In genomic region chr5:1633605-1634336, GRCh38 we compare ENCODE assay signal across 8 cellular contexts.
DNase-seq lines count a peak whose midpoint lies in the region; ATAC-seq, FAIRE-seq and TF ChIP-seq lines count a peak whose summit lies in the region.

No MANE protein-coding gene starts in this region.

- DNase-seq in GM18507 (ENCODE audit: extremely low spot score, insufficient read length, low read depth) (peak; percentile 85), NCI-H2081 treated with DMSO at 0.1 percent for 48 hours (lab: John Stamatoyannopoulos, UW) (peak; percentile 53), kidney (peak; percentile 94), A172 (ENCODE audit: low spot score) (no peak)
- DNase-seq in activated CD4-positive, CD25-positive, alpha-beta regulatory T cell (lab: John Stamatoyannopoulos, UW): peak; percentile 38 to 58 (median 42)
- DNase-seq in central memory CD4-positive, alpha-beta T cell: peak; percentile 59
- peak; percentile 52 to 63 for DNase-seq in stimulated activated CD4-positive, alpha-beta T cell treated with anti-CD3 and anti-CD28 coated beads, Interleukin-15, amount 100 ng/mL, for 1 hour (ENCODE audit: low read depth in 1 of 2, low spot score in 1 of 2)

- peak; percentile 91 for ATAC-seq in HG02938 (IDR thresholded peaks at IDR 0.05; ENCODE audit: unreplicated experiment)

- H3K4me3 ChIP-seq in kidney (ENCODE audit: low read length in 2 of 2): peak overlapping the region; percentile 81 to 82

- TF ChIP-seq CTCF in kidney (IDR thresholded peaks at IDR 0.05; ENCODE audit: borderline replicate concordance, extremely low read depth, insufficient read depth): no peak

- peak overlapping the region in 1 of 2 donors; percentile 58 for H3K9ac ChIP-seq in kidney (ENCODE audit: low read length in 2 of 2)

- H3K4me1 ChIP-seq in kidney (ENCODE audit: control insufficient read depth in 1 of 2, insufficient read depth in 1 of 2, low read depth in 1 of 2, low read length in 2 of 2): no peaks in the 10 kb centered on the region

- H3K36me3 ChIP-seq in kidney (ENCODE audit: control insufficient read depth in 1 of 2, insufficient read depth in 2 of 2, low read length in 2 of 2): no peaks in the 10 kb centered on the region

- H3K27ac ChIP-seq in kidney (ENCODE audit: low read depth in 2 of 2, low read length in 2 of 2): peak overlapping the region; percentile 67

- H3K9me3 ChIP-seq in kidney (ENCODE audit: control insufficient read depth in 1 of 2, low read length in 2 of 2): no peaks in the 10 kb centered on the region

- FAIRE-seq in GM18507 (lab: Jason Lieb, UNC) (no peak), kidney (lab: Jason Lieb, UNC) (no peak)

- intact Hi-C loops in kidney (cut with DNase I): no loop called here
